2 cellular contexts compared by ENCODE assay signal in genomic region chr17:78745407-78746088, GRCh38.
TF ChIP-seq lines count a peak whose summit lies in the region.

No MANE protein-coding gene starts in this region.

TF ChIP-seq in K562, 482 proteins besides CTCF, POLR2A, EP300 and RAD21 (continues in another document):
- TF ChIP-seq ARID3A (IDR thresholded peaks at IDR 0.05; ENCODE audit: borderline replicate concordance, low read depth, low read length): peak; percentile 24; the same call in 1 of the 2 replicates
- TF ChIP-seq POLR2G (IDR thresholded peaks at IDR 0.05; ENCODE audit: low read depth, low read length): no peak
- no peak for TF ChIP-seq ZNF639 (CRISPR knock-in tag; conservative IDR thresholded peaks at IDR 0.05 in 1 of 2, IDR thresholded peaks at IDR 0.05 in 1 of 2)
- TF ChIP-seq ATF6 (CRISPR knock-in tag; IDR thresholded peaks at IDR 0.05): no peak
- peak; percentile 37; the same call in 1 of the 2 replicates for TF ChIP-seq TEAD4 (IDR thresholded peaks at IDR 0.05; ENCODE audit: low read length)
- TF ChIP-seq TEAD4 (CRISPR knock-in tag; IDR thresholded peaks at IDR 0.05; ENCODE audit: borderline replicate concordance): no peak
- 0 out of 2 replicates have a peak, but pooled peaks have one; percentile 18 for TF ChIP-seq ZNF431 (CRISPR knock-in tag; IDR thresholded peaks at IDR 0.05)
- TF ChIP-seq ZBTB17 (CRISPR knock-in tag; IDR thresholded peaks at IDR 0.05): no peak
- no peak for TF ChIP-seq ZBTB34 (CRISPR knock-in tag; IDR thresholded peaks at IDR 0.05)
- no peak for TF ChIP-seq ZNF174 (CRISPR knock-in tag; IDR thresholded peaks at IDR 0.05)
- TF ChIP-seq ZNF347 (CRISPR knock-in tag; IDR thresholded peaks at IDR 0.05; ENCODE audit: low read depth): no peak
- TF ChIP-seq RBM17 (IDR thresholded peaks at IDR 0.05; ENCODE audit: borderline replicate concordance, low read depth, low read length): no peak
- TF ChIP-seq ZNF79 (CRISPR knock-in tag; IDR thresholded peaks at IDR 0.05; ENCODE audit: low read depth): no peak
- TF ChIP-seq KAT7 (CRISPR knock-in tag; IDR thresholded peaks at IDR 0.05; ENCODE audit: borderline replicate concordance): no peak
- 0 out of 2 replicates have a peak, but pooled peaks have one; percentile 32 for TF ChIP-seq SMC3 (conservative IDR thresholded peaks at IDR 0.05; ENCODE audit: insufficient read depth, low read depth, low read length)
- no peak for TF ChIP-seq HEY1 (CRISPR knock-in tag; IDR thresholded peaks at IDR 0.05; ENCODE audit: borderline replicate concordance)
- TF ChIP-seq ARNT (IDR thresholded peaks at IDR 0.05): 0 out of 4 replicates have a peak, but pooled peaks of 1 of the 2 experiments have one; percentile 19
- no peak for TF ChIP-seq KLF13 (tag; IDR thresholded peaks at IDR 0.05; ENCODE audit: borderline replicate concordance, low read depth)
- TF ChIP-seq ZNF717 (CRISPR knock-in tag; IDR thresholded peaks at IDR 0.05): no peak
- no peak for TF ChIP-seq CREB3 (tag; conservative IDR thresholded peaks at IDR 0.05; ENCODE audit: low read depth)
- TF ChIP-seq PHB (CRISPR knock-in tag; IDR thresholded peaks at IDR 0.05): no peak

TF ChIP-seq in liver, 16 proteins besides CTCF, POLR2A, EP300 and RAD21:
- TF ChIP-seq ZBTB33 (IDR thresholded peaks at IDR 0.05) (no peak), YY1 (IDR thresholded peaks at IDR 0.05) (peak; percentile 21), FOXA1 (IDR thresholded peaks at IDR 0.05) (peak; percentile 30), HNF4A (conservative IDR thresholded peaks at IDR 0.05) (peak; percentile 26 to 67), NR2F2 (IDR thresholded peaks at IDR 0.05) (no peak), HNF4G (IDR thresholded peaks at IDR 0.05) (no peak), JUND (IDR thresholded peaks at IDR 0.05) (no peak), EGR1 (IDR thresholded peaks at IDR 0.05; ENCODE audit: low read depth in 2 of 2) (no peak), TAF1 (conservative IDR thresholded peaks at IDR 0.05) (no peak), FOXA2 (IDR thresholded peaks at IDR 0.05) (peak; percentile 75), MAX (IDR thresholded peaks at IDR 0.05) (no peak), GABPA (IDR thresholded peaks at IDR 0.05 in 1 of 2, conservative IDR thresholded peaks at IDR 0.05 in 1 of 2) (no peak), RXRA (IDR thresholded peaks at IDR 0.05) (peak; percentile 18 to 53), REST (IDR thresholded peaks at IDR 0.05) (no peak), SP1 (IDR thresholded peaks at IDR 0.05) (no peak), ATF3 (IDR thresholded peaks at IDR 0.05) (no peak)
